ENCODE assay signal across 2 cellular contexts in the genomic region with DNA sequence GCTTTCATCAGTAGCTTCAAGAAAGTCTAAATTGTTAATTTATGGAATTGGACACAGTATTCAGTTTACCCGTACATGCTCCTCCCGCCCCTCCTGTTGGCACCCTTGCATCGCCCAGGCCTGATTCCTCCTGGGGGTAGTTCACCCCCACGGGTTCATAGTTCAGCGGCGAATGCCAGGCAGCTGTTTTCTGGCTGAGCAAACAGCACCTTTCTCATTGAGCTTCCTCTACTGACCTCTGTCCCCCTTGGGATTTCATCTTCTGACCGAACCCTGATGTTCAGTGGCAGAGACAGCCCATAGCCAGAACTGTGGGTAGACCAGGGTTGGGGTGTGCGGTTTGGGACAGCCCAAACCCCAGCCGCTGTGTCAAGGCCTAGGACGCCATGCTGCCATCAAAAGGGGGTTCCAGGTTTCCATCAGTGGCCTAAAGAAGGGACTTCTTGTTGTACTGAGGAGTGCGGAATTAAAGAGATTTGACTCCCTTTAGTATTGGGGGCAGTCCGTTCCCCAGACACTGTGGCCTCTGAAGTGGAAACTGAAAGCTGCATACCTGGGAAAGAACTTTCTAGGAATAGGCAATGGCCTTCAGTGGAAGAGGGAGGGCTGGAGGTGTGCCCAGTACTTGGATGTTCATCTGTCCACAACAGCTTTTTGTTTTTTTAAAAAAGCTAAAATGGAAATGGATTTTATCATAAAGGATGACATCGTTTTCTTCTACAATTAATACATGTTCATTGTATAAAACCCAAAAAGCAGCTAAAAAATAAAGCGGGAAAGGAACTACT.
TF ChIP-seq lines count a peak whose summit lies in the region.

No MANE protein-coding gene starts in this region.

TF ChIP-seq in GM12891, 5 proteins besides CTCF, POLR2A, EP300 and RAD21:
- no peak for TF ChIP-seq SPI1 (IDR thresholded peaks at IDR 0.05; ENCODE audit: low read depth, low read length)
- no peak for TF ChIP-seq POU2F2 (IDR thresholded peaks at IDR 0.05; ENCODE audit: low read depth, low read length)
- peak; percentile 48; the same call in 1 of the 2 replicates for TF ChIP-seq POLR2AphosphoS5 (IDR thresholded peaks at IDR 0.05; ENCODE audit: low read depth, low read length)
- no peak for TF ChIP-seq PAX5 (IDR thresholded peaks at IDR 0.05; ENCODE audit: insufficient read depth, low read length, severe bottlenecking)

TF ChIP-seq in GM12878, 131 proteins besides CTCF, POLR2A, EP300 and RAD21:
- TF ChIP-seq SMAD5 (IDR thresholded peaks at IDR 0.05; ENCODE audit: low read depth) = peak; percentile 20; the same call in 1 of the 2 replicates
- TF ChIP-seq KAT2A (conservative IDR thresholded peaks at IDR 0.05; ENCODE audit: control insufficient read depth, low read depth, low read length) = no peak
